In the genomic region with DNA sequence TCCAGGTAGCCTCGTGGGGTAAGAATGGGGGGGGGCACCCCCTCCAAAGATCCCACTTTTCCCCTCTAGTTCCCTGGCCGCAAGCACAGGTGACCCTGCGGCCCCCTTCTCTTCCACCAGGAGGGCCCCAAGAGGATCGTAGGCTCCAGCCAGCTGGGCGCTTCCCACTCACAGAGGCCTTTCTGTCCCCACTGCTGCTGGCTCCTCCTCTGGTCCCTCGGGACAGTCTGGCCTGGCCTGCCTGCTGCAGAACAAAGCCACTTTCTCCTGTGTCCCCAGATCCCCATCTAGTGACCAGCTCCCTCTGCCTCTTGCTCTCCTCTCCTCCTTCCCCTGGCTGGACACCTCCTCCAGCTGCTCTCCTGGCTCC, we compare ENCODE assay signal across 7 cellular contexts. TPM values are rescaled to one million over a fixed set of nuclear protein-coding genes. Genes with fewer than 3 reads are reported as not detected.
DNase-seq lines count a peak whose midpoint lies in the region; ATAC-seq, FAIRE-seq and TF ChIP-seq lines count a peak whose summit lies in the region.

No MANE protein-coding gene starts in this region.

- intact Hi-C loops in Right ventricle myocardium superior (cut with DNase I), result no loop called here

- FAIRE-seq in GM12892 (lab: Jason Lieb, UNC), result no peak

- peak overlapping the region; percentile 68 for H3K4me3 Mint-ChIP-seq in progenitor cell of endocrine pancreas (ENCODE audit: low read depth)

- no peak for TF ChIP-seq POLR2A in GM12892 (IDR thresholded peaks at IDR 0.05; ENCODE audit: low read depth, low read length)

- TF ChIP-seq CTCF in VCaP (conservative IDR thresholded peaks at IDR 0.05) (no peak), progenitor cell of endocrine pancreas (IDR thresholded peaks at IDR 0.05; ENCODE audit: unreplicated experiment) (peak; percentile 50)

- peaks cover 22% of the 10 kb centered on the region for H3K27me3 Mint-ChIP-seq in progenitor cell of endocrine pancreas

- peak; percentile 39 for DNase-seq in GM12892 (ENCODE audit: insufficient read length)
- DNase-seq in Right ventricle myocardium superior, result peak; percentile 77
- DNase-seq in progenitor cell of endocrine pancreas (ENCODE audit: low spot score, unreplicated experiment), result no peak
- DNase-seq in foreskin melanocyte, result no peak
- no peak for DNase-seq in NCI-H774 (lab: John Stamatoyannopoulos, UW)

- H3K27ac ChIP-seq in VCaP, result peak overlapping the region; percentile 96

- peaks cover 10% of the 10 kb centered on the region for H3K4me1 Mint-ChIP-seq in progenitor cell of endocrine pancreas (ENCODE audit: low read depth)

- H3K36me3 Mint-ChIP-seq in progenitor cell of endocrine pancreas (ENCODE audit: insufficient read depth), result no peaks in the 10 kb centered on the region

- ATAC-seq in HG03280 (IDR thresholded peaks at IDR 0.05; ENCODE audit: unreplicated experiment) (peak; percentile 6), Right ventricle myocardium superior (ENCODE audit: poor library complexity) (peak; percentile 51)

- H3K27ac Mint-ChIP-seq in progenitor cell of endocrine pancreas, result peak overlapping the region; percentile 94

- H3K9me3 Mint-ChIP-seq in progenitor cell of endocrine pancreas (ENCODE audit: low read depth), result no peaks in the 10 kb centered on the region

RNA-seq across cellular contexts. Expression of gene SAPCD2, which starts 0.5 kb away (rescaled TPM):
- 2.5 TPM for polyA plus RNA-seq in GM12892 (2012; ENCODE audit: missing spikeins)
- total RNA-seq in Right ventricle myocardium superior (0.22 TPM), progenitor cell of endocrine pancreas (15.1 and 15.3 TPM in 2 replicates)

RNA-seq across cellular contexts. Expression of gene UAP1L1, which starts 6.4 kb away (rescaled TPM):
- polyA plus RNA-seq in GM12892 (2012; ENCODE audit: missing spikeins), result 15.9 TPM
- 11.3 TPM for total RNA-seq in Right ventricle myocardium superior
- 0.57 and 1.5 TPM in 2 replicates for total RNA-seq in progenitor cell of endocrine pancreas

RNA-seq across cellular contexts. Expression of gene MAN1B1, which starts 15.9 kb away (rescaled TPM):
- 23.2 TPM for polyA plus RNA-seq in GM12892 (2012; ENCODE audit: missing spikeins)
- 20.3 TPM for total RNA-seq in Right ventricle myocardium superior
- total RNA-seq in progenitor cell of endocrine pancreas, result 56.1 and 57.7 TPM in 2 replicates

RNA-seq across cellular contexts. Expression of gene ENTPD2, which starts 17.0 kb away (rescaled TPM):
- polyA plus RNA-seq in GM12892 (2012; ENCODE audit: missing spikeins), result 1.6 TPM
- total RNA-seq in Right ventricle myocardium superior, result 1.9 TPM
- total RNA-seq in progenitor cell of endocrine pancreas, result 0.19 and 0.51 TPM in 2 replicates

RNA-seq across cellular contexts. Expression of gene NPDC1, which starts 24.9 kb away (rescaled TPM):
- polyA plus RNA-seq in GM12892 (2012; ENCODE audit: missing spikeins), result 0.19 TPM
- total RNA-seq in Right ventricle myocardium superior, result 59.1 TPM
- total RNA-seq in progenitor cell of endocrine pancreas, result 62.0 and 73.2 TPM in 2 replicates

Comparison
In these comparisons a context has a peak if more than half of its experiments do, and no peak if none do; other contexts are left out.
1. DNase-seq: peak in GM12892 (single experiment) and Right ventricle myocardium superior (single experiment); none in progenitor cell of endocrine pancreas (single experiment), foreskin melanocyte (single experiment) and NCI-H774 (single experiment).
2. RNA of gene SAPCD2, which starts 0.5 kb away (total RNA-seq): 15.1 to 15.3 TPM in progenitor cell of endocrine pancreas; 0.22 TPM in Right ventricle myocardium superior (single experiment); every median in the first group is over 10 times any median in the second.